ENCODE assay signal across 2 cellular contexts in genomic region chr11:128901655-128902514, GRCh38.
TF ChIP-seq lines count a peak whose summit lies in the region.

No MANE protein-coding gene starts in this region.

TF ChIP-seq in SK-N-SH, 30 proteins besides CTCF, POLR2A, EP300 and RAD21:
- TF ChIP-seq FOXJ3 (CRISPR knock-in tag; IDR thresholded peaks at IDR 0.05) (no peak), CHD2 (IDR thresholded peaks at IDR 0.05; ENCODE audit: low read length, partially characterized antibody) (no peak), MAX (IDR thresholded peaks at IDR 0.05; ENCODE audit: low read depth) (no peak), USF1 (IDR thresholded peaks at IDR 0.05; ENCODE audit: borderline replicate concordance, low read depth) (no peak), FOSL2 (IDR thresholded peaks at IDR 0.05; ENCODE audit: borderline replicate concordance, low read depth) (no peak)

TF ChIP-seq in SK-N-SH treated with all-trans-retinoic acid at 6 μM for 48 hours, 23 proteins besides CTCF, POLR2A, EP300 and RAD21:
- TF ChIP-seq ISL1 (CRISPR knock-in tag; IDR thresholded peaks at IDR 0.05) (no peak), ESRRG (CRISPR knock-in tag; IDR thresholded peaks at IDR 0.05) (no peak), ARNTL (CRISPR knock-in tag; IDR thresholded peaks at IDR 0.05; ENCODE audit: borderline replicate concordance, low read depth) (no peak)
